In genomic region chr2:239303711-239304532, GRCh38 we compare ENCODE assay signal across 9 cellular contexts.
DNase-seq lines count a peak whose midpoint lies in the region; ATAC-seq and TF ChIP-seq lines count a peak whose summit lies in the region.
"Had no signal": no experiment of that assay in that cellular context is flagged by ENCODE, and none has a peak within 500 bp of the region (broad histone marks: within the 10 kb centered on the region; RNA-seq: fewer than 3 reads in every experiment).

No MANE protein-coding gene starts in this region.

- peaks cover 15% of the 10 kb centered on the region for H3K4me1 ChIP-seq in CD4-positive, CD25-positive, alpha-beta regulatory T cell (ENCODE audit: control insufficient read depth, insufficient read depth, low read length, poor library complexity, severe bottlenecking)
- H3K4me1 ChIP-seq in Peyer's patch = peaks cover 0 to 53% (median 5%) of the 10 kb centered on the region in 4 donors
- H3K4me1 ChIP-seq in breast epithelium = peaks cover 0 to 7% of the 10 kb centered on the region in 2 donors

- H3K9me3 ChIP-seq in CD4-positive, CD25-positive, alpha-beta regulatory T cell (ENCODE audit: control insufficient read depth in 2 of 2, low read length in 2 of 2) = no peaks in the 10 kb centered on the region
- H3K9me3 ChIP-seq in Peyer's patch (no peaks in the 10 kb centered on the region), breast epithelium (no peaks in the 10 kb centered on the region)

- H3K4me3 ChIP-seq in CD4-positive, CD25-positive, alpha-beta regulatory T cell (ENCODE audit: low read depth, low read length) = peak overlapping the region; percentile 41
- H3K4me3 ChIP-seq in Peyer's patch (no peak overlapping the region), breast epithelium (no peak overlapping the region)

- H3K4me1 Mint-ChIP-seq in CD4-positive, CD25-positive, alpha-beta regulatory T cell = peaks cover 4 to 49% (median 28%) of the 10 kb centered on the region in 4 donors

- H3K36me3 Mint-ChIP-seq in CD4-positive, CD25-positive, alpha-beta regulatory T cell = peaks cover 13% of the 10 kb centered on the region

- H3K27me3 Mint-ChIP-seq in CD4-positive, CD25-positive, alpha-beta regulatory T cell = no peaks in the 10 kb centered on the region

- DNase-seq in CD4-positive, CD25-positive, alpha-beta regulatory T cell = peak in 1 of 3 donors; percentile 51
- DNase-seq in Peyer's patch (peak in 2 of 3 donors; percentile 52 to 57), myocyte (ENCODE audit: low read depth) (peak; percentile 66), breast epithelium (ENCODE audit: low spot score in 2 of 2) (no peak), mucosa of gallbladder (ENCODE audit: low spot score) (no peak), NCI-H345 (lab: John Stamatoyannopoulos, UW) (no peak)
- DNase-seq: NCI-H1092 had no signal

- no peaks in the 10 kb centered on the region for H3K9me3 Mint-ChIP-seq in CD4-positive, CD25-positive, alpha-beta regulatory T cell

- peak overlapping the region in 1 of 4 donors; percentile 11 for H3K4me3 Mint-ChIP-seq in CD4-positive, CD25-positive, alpha-beta regulatory T cell

- peak overlapping the region; percentile 31 for H3K27ac ChIP-seq in CD4-positive, CD25-positive, alpha-beta regulatory T cell (ENCODE audit: insufficient read depth, low read length, poor library complexity, severe bottlenecking)
- peak overlapping the region in 2 of 4 donors; percentile 15 to 51 for H3K27ac ChIP-seq in Peyer's patch
- no peak overlapping the region for H3K27ac ChIP-seq in breast epithelium

- no peaks in the 10 kb centered on the region for H3K36me3 ChIP-seq in CD4-positive, CD25-positive, alpha-beta regulatory T cell (ENCODE audit: control insufficient read depth, insufficient read depth, low read length)
- H3K36me3 ChIP-seq in Peyer's patch = no peaks in the 10 kb centered on the region
- no peaks in the 10 kb centered on the region for H3K36me3 ChIP-seq in breast epithelium

- TF ChIP-seq CTCF in Peyer's patch (IDR thresholded peaks at IDR 0.05) = peak in 1 of 6 experiments; percentile 14
- TF ChIP-seq CTCF in breast epithelium (IDR thresholded peaks at IDR 0.05) = no peak

- intact Hi-C loops in breast epithelium (cut with DNase I; ENCODE audit: low total_unique reads) = no loop called here

- H3K27ac Mint-ChIP-seq in CD4-positive, CD25-positive, alpha-beta regulatory T cell = peak overlapping the region; percentile 80 to 83 (median 82)

- no peaks in the 10 kb centered on the region for H3K27me3 ChIP-seq in CD4-positive, CD25-positive, alpha-beta regulatory T cell (ENCODE audit: control insufficient read depth, insufficient read depth, low read length)
- no peaks in the 10 kb centered on the region for H3K27me3 ChIP-seq in Peyer's patch
- no peaks in the 10 kb centered on the region for H3K27me3 ChIP-seq in breast epithelium

- ATAC-seq in CD4-positive, CD25-positive, alpha-beta regulatory T cell (ENCODE audit: low read depth in 2 of 2) = peak; percentile 31 to 61
- ATAC-seq in GM19452 (IDR thresholded peaks at IDR 0.05; ENCODE audit: unreplicated experiment) = peak; percentile 81
- no peak for ATAC-seq in HG02884 (IDR thresholded peaks at IDR 0.05; ENCODE audit: unreplicated experiment)

- TF ChIP-seq POLR2A in Peyer's patch (IDR thresholded peaks at IDR 0.05) (no peak), breast epithelium (IDR thresholded peaks at IDR 0.05) (no peak)

Comparison
In these comparisons a context has a peak if more than half of its experiments do, and no peak if none do; other contexts are left out.
1. DNase-seq: peak in Peyer's patch (2 of 3) and myocyte (single experiment); none in breast epithelium (0 of 2), mucosa of gallbladder (single experiment) and NCI-H345 (single experiment).